8 cellular contexts compared by ENCODE assay signal in genomic region chr4:139554726-139555072, GRCh38. TPM values are rescaled to one million over a fixed set of nuclear protein-coding genes. Genes with fewer than 3 reads are reported as not detected.
DNase-seq lines count a peak whose midpoint lies in the region; TF ChIP-seq lines count a peak whose summit lies in the region.

No MANE protein-coding gene starts in this region.

- peak overlapping the region; percentile 98 for H3K27ac ChIP-seq in coronary artery

- peak overlapping the region; percentile 83 for H3K9ac ChIP-seq in Loucy (ENCODE audit: low read depth, low read length, poor library complexity, severe bottlenecking)

- no peaks in the 10 kb centered on the region for H3K9me3 ChIP-seq in Loucy (ENCODE audit: insufficient read depth, low read depth, low read length)

- CTCF ChIA-PET in BJ (lab: Yijun Ruan, JAX): interaction anchor here (1.3 to 1.7 kb wide), 2 partner anchors 13 to 139 kb away, joined by 3 to 4 read pairs; no protein-coding TSS in a partner anchor

- peaks cover 47% of the 10 kb centered on the region for H4K20me1 ChIP-seq in Loucy (ENCODE audit: insufficient read depth, low read length, poor library complexity, severe bottlenecking)

- peak overlapping the region; percentile 90 for H3K4me3 ChIP-seq in BJ (ENCODE audit: low read depth, low read length)
- H3K4me3 ChIP-seq in Loucy (ENCODE audit: low read length, poor library complexity, severe bottlenecking): peak overlapping the region; percentile 85
- peak overlapping the region; percentile 74 for H3K4me3 ChIP-seq in coronary artery

- no peaks in the 10 kb centered on the region for H3K9me3 Mint-ChIP-seq in nephron progenitor cell

- H3K4me3 Mint-ChIP-seq in nephron progenitor cell: peak overlapping the region; percentile 88

- POLR2A ChIA-PET in BJ (lab: Charles Lee): interaction anchor here (0.6 kb wide), 1 partner anchor 28 kb away, joined by 10 read pairs; no protein-coding TSS in a partner anchor

- intact Hi-C loops in head of caudate nucleus (cut with DNase I): loop anchor here (2.0 to 10.0 kb wide), 2 partner anchors 100 to 470 kb away; partner anchors contain the start of gene RAB33B

- peaks cover 56% of the 10 kb centered on the region for H3K79me2 ChIP-seq in Loucy (ENCODE audit: insufficient read depth, low read length)

- H3K4me2 ChIP-seq in Loucy (ENCODE audit: low read depth, low read length, poor library complexity, severe bottlenecking): peak overlapping the region; percentile 91

- peaks cover 79% of the 10 kb centered on the region for H3K4me1 Mint-ChIP-seq in nephron progenitor cell

- TF ChIP-seq CTCF in BJ (IDR thresholded peaks at IDR 0.05; ENCODE audit: insufficient read depth, low read depth, low read length): no peak
- TF ChIP-seq CTCF in Loucy (conservative IDR thresholded peaks at IDR 0.05; ENCODE audit: low read length): no peak
- TF ChIP-seq CTCF in coronary artery (IDR thresholded peaks at IDR 0.05): no peak
- TF ChIP-seq CTCF in nephron progenitor cell (IDR thresholded peaks at IDR 0.05): no peak

- H3K36me3 ChIP-seq in BJ (ENCODE audit: control insufficient read depth, insufficient read depth, low read length) (no peaks in the 10 kb centered on the region), Loucy (ENCODE audit: insufficient read depth, low read length) (no peaks in the 10 kb centered on the region)

- DNase-seq in BJ (ENCODE audit: low read depth) (no peak), coronary artery (ENCODE audit: low spot score) (no peak), nephron progenitor cell (no peak), NCI-H526 (lab: John Stamatoyannopoulos, UW) (no peak), NCI-H2196 (lab: John Stamatoyannopoulos, UW; ENCODE audit: unreplicated experiment) (no peak), head of caudate nucleus (no peak)
- no peak for DNase-seq in stimulated activated CD4-positive, alpha-beta T cell treated with anti-CD3 and anti-CD28 coated beads, Interleukin-12 subunit alpha, Interleukin-12 subunit beta, amount 100 ng/mL, for 4 hours

- H3K27me3 ChIP-seq in BJ (ENCODE audit: control insufficient read depth, insufficient read depth, low read length): peaks cover 18% of the 10 kb centered on the region
- no peaks in the 10 kb centered on the region for H3K27me3 ChIP-seq in Loucy (ENCODE audit: insufficient read depth, low read length, poor library complexity, severe bottlenecking)

- peaks cover 78% of the 10 kb centered on the region for H3K4me1 ChIP-seq in Loucy (ENCODE audit: insufficient read depth, low read length, poor library complexity, severe bottlenecking)

- H3F3A ChIP-seq in Loucy (ENCODE audit: low read depth): peaks cover 11% of the 10 kb centered on the region

- H3K27me3 Mint-ChIP-seq in nephron progenitor cell (ENCODE audit: low read depth, poor library complexity): peaks cover 16% of the 10 kb centered on the region

- no peaks in the 10 kb centered on the region for H3K36me3 Mint-ChIP-seq in nephron progenitor cell (ENCODE audit: low read depth)

- H3K27ac Mint-ChIP-seq in nephron progenitor cell: peak overlapping the region; percentile 98

- H2AFZ ChIP-seq in Loucy (ENCODE audit: low read length): 0 out of 2 replicates have a peak overlapping the region, but pooled peaks have one; percentile 87

- H3K9me2 ChIP-seq in Loucy (replicated peaks; ENCODE audit: low read depth, low read length): no peaks in the 10 kb centered on the region

RNA-seq across cellular contexts. Expression of gene SETD7, which starts 1.3 kb away (rescaled TPM):
- polyA plus RNA-seq in BJ (2011; rRNA removed): 14.5 and 24.2 TPM in 2 replicates
- polyA minus RNA-seq in BJ (2011; rRNA and poly(A)+ RNA removed): 30.8 and 32.2 TPM in 2 replicates
